In genomic region chr11:45347343-45347742, GRCh38 we compare ENCODE assay signal across 25 cellular contexts.
A peak's percentile ranks its signal among the peaks of the same experiment; 100 is the strongest.
DNase-seq lines count a peak whose midpoint lies in the region; ATAC-seq, FAIRE-seq and TF ChIP-seq lines count a peak whose summit lies in the region.
"Had no signal": no experiment of that assay in that cellular context is flagged by ENCODE, and none has a peak within 500 bp of the region (broad histone marks: within the 10 kb centered on the region; RNA-seq: fewer than 3 reads in every experiment).

No MANE protein-coding gene starts in this region.

- peak overlapping the region; percentile 67 for H3K27ac ChIP-seq in HUES64 (ENCODE audit: low read depth, low read length)
- H3K27ac ChIP-seq in iPS-18a (ENCODE audit: low read length) = no peak overlapping the region
- H3K27ac ChIP-seq: BLaER1, transverse colon had no signal

- H2AFZ ChIP-seq in neuron (ENCODE audit: low read depth, low read length) = peak overlapping the region; percentile 79

- intact Hi-C loops in mucosa of descending colon (cut with DNase I, micrococcal nuclease) = no loop called here

- H3K4me3 ChIP-seq in HUES64 (ENCODE audit: low read length) = no peak overlapping the region; the same call in 1 of the 2 replicates
- no peak overlapping the region for H3K4me3 ChIP-seq in NT2/D1 (ENCODE audit: insufficient read length, low read depth)
- peak overlapping the region; percentile 11 for H3K4me3 ChIP-seq in iPS-18a (ENCODE audit: low read length)
- H3K4me3 ChIP-seq in neuron (ENCODE audit: low read length) = peak overlapping the region; percentile 37
- no peak overlapping the region for H3K4me3 ChIP-seq in mucosa of descending colon
- H3K4me3 ChIP-seq: BLaER1, transverse colon had no signal

- no peak for FAIRE-seq in D721Med (lab: Jason Lieb, UNC)
- FAIRE-seq: TTC549 had no signal

- H3K9me3 ChIP-seq in HUES64 (ENCODE audit: insufficient read depth, low read depth, low read length) (no peaks in the 10 kb centered on the region), NT2/D1 (ENCODE audit: insufficient read depth, low read length) (no peaks in the 10 kb centered on the region), iPS-18a (ENCODE audit: control insufficient read depth, low read depth, low read length) (no peaks in the 10 kb centered on the region), neuron (ENCODE audit: low read length) (no peaks in the 10 kb centered on the region), mucosa of descending colon (no peaks in the 10 kb centered on the region)
- H3K9me3 ChIP-seq: BLaER1, SK-N-SH, transverse colon had no signal

- no peak for ATAC-seq in mucosa of descending colon
- ATAC-seq: left cardiac atrium; PC-3; stimulated activated effector memory CD8-positive, alpha-beta T cell treated with anti-CD3 and anti-CD28 coated beads, Interleukin-12 subunit alpha, Interleukin-12 subunit beta, amount 100 ng/mL, for 72 hours had no signal

- WGBS in HUES64 = 29% methylated on average over 5 of the region's 6 CpGs

- DNase-seq in NT2/D1 (ENCODE audit: low read depth, low spot score) = no peak
- no peak for DNase-seq in D341Med (ENCODE audit: low spot score)
- no peak for DNase-seq in hypothalamus (lab: John Stamatoyannopoulos, UW)
- DNase-seq in D721Med (ENCODE audit: insufficient read length, low spot score) = no peak
- DNase-seq in mucosa of descending colon = no peak
- DNase-seq: activated CD8-positive, alpha-beta memory T cell treated with anti-CD3 and anti-CD28 coated beads, Interleukin-2, amount 50 U/mL, for 4 hours; activated naive CD4-positive, alpha-beta T cell treated with Interleukin-2 at 50 U/mL for 16 hours; hippocampal formation; immature natural killer cell; left cardiac atrium; NCI-H1092; NCI-H1694 treated with DMSO at 0.1 percent for 48 hours; NCI-H2171; NCI-H510A treated with DMSO at 0.1 percent for 48 hours; PC-3; SK-N-SH; stimulated activated CD4-positive, alpha-beta T cell treated with anti-CD3 and anti-CD28 coated beads, Interleukin-15, amount 100 ng/mL, for 24 hours; stimulated activated CD4-positive, alpha-beta T cell treated with anti-CD3 and anti-CD28 coated beads, Interleukin-4, amount 100 ng/mL, for 4 hours; transverse colon had no signal

- no peaks in the 10 kb centered on the region for H3K27me3 ChIP-seq in HUES64 (ENCODE audit: insufficient read depth, low read length)
- H3K27me3 ChIP-seq in NT2/D1 (ENCODE audit: insufficient read depth, insufficient read length) = no peaks in the 10 kb centered on the region
- H3K27me3 ChIP-seq in iPS-18a (ENCODE audit: control insufficient read depth, insufficient read depth, low read length) = no peaks in the 10 kb centered on the region
- no peaks in the 10 kb centered on the region for H3K27me3 ChIP-seq in neuron (ENCODE audit: insufficient read depth, low read length)
- H3K27me3 ChIP-seq: BLaER1 had no signal

- TF ChIP-seq CTCF in D721Med (IDR thresholded peaks at IDR 0.05; ENCODE audit: insufficient read depth, missing control alignments) = no peak
- no peak for TF ChIP-seq CTCF in mucosa of descending colon (IDR thresholded peaks at IDR 0.05)

- H3K4me1 ChIP-seq in HUES64 (ENCODE audit: insufficient read depth, low read length) (peaks cover 49% of the 10 kb centered on the region), NT2/D1 (ENCODE audit: insufficient read depth, insufficient read length) (no peaks in the 10 kb centered on the region), iPS-18a (ENCODE audit: control insufficient read depth, low read depth, low read length) (peaks cover 49% of the 10 kb centered on the region), neuron (ENCODE audit: insufficient read depth, low read length) (peaks cover 35% of the 10 kb centered on the region), mucosa of descending colon (ENCODE audit: low read depth) (no peaks in the 10 kb centered on the region)
- H3K4me1 ChIP-seq: BLaER1, transverse colon had no signal

- H3K9ac ChIP-seq in HUES64 (ENCODE audit: low read depth, low read length) = no peak overlapping the region; the same call in 1 of the 2 replicates
- H3K9ac ChIP-seq in NT2/D1 (ENCODE audit: insufficient read length, low read depth) = peak overlapping the region; percentile 33
- H3K9ac ChIP-seq in iPS-18a (ENCODE audit: low read length) = no peak overlapping the region
- H3K9ac ChIP-seq: BLaER1, SK-N-SH had no signal

- no peaks in the 10 kb centered on the region for H3K36me3 ChIP-seq in HUES64 (ENCODE audit: insufficient read depth, low read length)
- H3K36me3 ChIP-seq in NT2/D1 (ENCODE audit: insufficient read depth, insufficient read length, low read length) = no peaks in the 10 kb centered on the region
- no peaks in the 10 kb centered on the region for H3K36me3 ChIP-seq in iPS-18a (ENCODE audit: control insufficient read depth, low read depth, low read length)
- H3K36me3 ChIP-seq in neuron (ENCODE audit: insufficient read depth, low read length) = no peaks in the 10 kb centered on the region
- no peaks in the 10 kb centered on the region for H3K36me3 ChIP-seq in mucosa of descending colon (ENCODE audit: low read depth)
- H3K36me3 ChIP-seq: BLaER1, transverse colon had no signal

Comparison
In these comparisons a context has a peak if more than half of its experiments do, and no peak if none do; other contexts are left out.
1. H3K4me3 ChIP-seq: peak in iPS-18a (single experiment) and neuron (single experiment); none in HUES64 (single experiment), NT2/D1 (single experiment) and mucosa of descending colon (single experiment).